In the genomic region with DNA sequence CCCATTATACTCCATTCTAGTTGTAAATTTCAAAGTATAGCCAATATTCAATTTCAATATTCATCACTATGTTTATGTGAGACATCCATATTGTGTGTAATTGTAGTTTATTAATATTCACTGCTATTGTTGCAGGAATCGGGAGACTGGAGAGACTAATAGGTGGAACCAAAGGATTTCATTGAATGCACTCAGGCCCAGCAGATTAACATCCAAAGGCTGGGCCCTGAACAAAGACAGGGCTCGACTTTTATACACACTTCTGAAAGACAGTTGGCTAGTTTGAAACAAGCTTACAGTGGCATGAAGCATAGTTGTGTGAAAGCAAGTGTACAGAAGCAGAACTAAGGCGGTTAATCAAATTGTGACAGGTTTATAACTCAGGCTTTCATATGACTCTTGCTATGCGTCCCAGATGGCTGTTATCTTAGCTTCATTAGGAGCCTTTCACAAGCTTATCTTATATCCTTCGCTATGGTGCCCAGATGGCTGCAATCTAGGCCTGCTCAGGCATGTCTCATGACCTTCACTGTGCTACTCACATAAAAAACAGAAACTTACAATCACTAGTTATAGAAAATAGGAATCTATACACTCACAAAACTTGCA, we compare ENCODE assay signal across 17 cellular contexts.
DNase-seq lines count a peak whose midpoint lies in the region; ATAC-seq and TF ChIP-seq lines count a peak whose summit lies in the region.
"Had no signal": no experiment of that assay in that cellular context is flagged by ENCODE, and none has a peak within 500 bp of the region (broad histone marks: within the 10 kb centered on the region; RNA-seq: fewer than 3 reads in every experiment).

No MANE protein-coding gene starts in this region.

- H4K20me1 ChIP-seq in GM23338 (replicated peaks; ENCODE audit: insufficient read depth), result no peaks in the 10 kb centered on the region

- no peak overlapping the region for H2AFZ ChIP-seq in GM23338

- CTCF ChIA-PET in activated naive CD4-positive, alpha-beta T cell treated with anti-CD3 and anti-CD28 coated beads for 36 hours (lab: Charles Lee), result no interaction called here

- peaks cover 21% of the 10 kb centered on the region for H3K36me3 ChIP-seq in GM23338 (ENCODE audit: insufficient read depth)

- H3K4me3 Mint-ChIP-seq in GM23338, result no peak overlapping the region
- H3K4me3 Mint-ChIP-seq in activated naive CD4-positive, alpha-beta T cell treated with anti-CD3 and anti-CD28 coated beads for 36 hours, result no peak overlapping the region
- H3K4me3 Mint-ChIP-seq: CD4-positive, alpha-beta T cell; H9; HFFc6; IgD-negative memory B cell had no signal

- H3K27me3 Mint-ChIP-seq in GM23338 (ENCODE audit: insufficient read depth, low read depth, poor library complexity), result no peaks in the 10 kb centered on the region
- H3K27me3 Mint-ChIP-seq in activated naive CD4-positive, alpha-beta T cell treated with anti-CD3 and anti-CD28 coated beads for 36 hours (ENCODE audit: low read depth), result no peaks in the 10 kb centered on the region
- H3K27me3 Mint-ChIP-seq: CD4-positive, alpha-beta T cell; IgD-negative memory B cell had no signal

- H3K4me1 Mint-ChIP-seq in GM23338, result no peaks in the 10 kb centered on the region
- H3K4me1 Mint-ChIP-seq in activated naive CD4-positive, alpha-beta T cell treated with anti-CD3 and anti-CD28 coated beads for 36 hours (ENCODE audit: low read depth), result no peaks in the 10 kb centered on the region
- H3K4me1 Mint-ChIP-seq: H9, IgD-negative memory B cell had no signal

- no peaks in the 10 kb centered on the region for H3K79me2 ChIP-seq in GM23338 (replicated peaks; ENCODE audit: insufficient read depth)

- H3K27ac ChIP-seq in GM23338 (ENCODE audit: low read depth), result no peak overlapping the region

- no peak overlapping the region for H3K4me2 ChIP-seq in GM23338

- H3K27me3 ChIP-seq in GM23338 (ENCODE audit: insufficient read depth), result no peaks in the 10 kb centered on the region

- H3K4me1 ChIP-seq in GM23338 (ENCODE audit: insufficient read depth), result no peaks in the 10 kb centered on the region

- peak; percentile 5 to 34 for DNase-seq in NCI-H524 (lab: John Stamatoyannopoulos, UW)
- no peak for DNase-seq in NCI-H524 treated with DMSO at 0.1 percent for 48 hours (lab: John Stamatoyannopoulos, UW)
- DNase-seq in GM23338 (ENCODE audit: low spot score), result peak; percentile 2
- peak; percentile 73 for DNase-seq in SK-N-DZ (ENCODE audit: low spot score)
- DNase-seq in DMS79 treated with DMSO at 0.1 percent for 48 hours (lab: John Stamatoyannopoulos, UW), result no peak
- no peak for DNase-seq in activated naive CD4-positive, alpha-beta T cell treated with anti-CD3 and anti-CD28 coated beads for 36 hours
- DNase-seq: ACHN; C1 segment of cervical spinal cord; CD4-positive, alpha-beta T cell; DMS79; EL; GOT3; H9; HFFc6; KG1 had no signal

- no peak for TF ChIP-seq CTCF in GM23338 (conservative IDR thresholded peaks at IDR 0.05; ENCODE audit: low read depth in 2 of 2)

- H3K4me3 ChIP-seq in GM23338, result no peak overlapping the region

- H3K27ac Mint-ChIP-seq in GM23338, result no peak overlapping the region
- H3K27ac Mint-ChIP-seq in activated naive CD4-positive, alpha-beta T cell treated with anti-CD3 and anti-CD28 coated beads for 36 hours, result no peak overlapping the region
- H3K27ac Mint-ChIP-seq: CD4-positive, alpha-beta T cell; H9; HFFc6 had no signal

- intact Hi-C loops in activated naive CD4-positive, alpha-beta T cell treated with anti-CD3 and anti-CD28 coated beads for 36 hours (cut with micrococcal nuclease), result no loop called here

- peaks cover 4% of the 10 kb centered on the region; the same call in 1 of the 2 replicates for H3K9me2 ChIP-seq in GM23338 (ENCODE audit: insufficient read depth)

- ATAC-seq in GM23338 (no peak), GM18498 (IDR thresholded peaks at IDR 0.05; ENCODE audit: unreplicated experiment) (no peak)

- H3K36me3 Mint-ChIP-seq in GM23338 (ENCODE audit: low read depth), result peaks cover 44% of the 10 kb centered on the region
- no peaks in the 10 kb centered on the region for H3K36me3 Mint-ChIP-seq in activated naive CD4-positive, alpha-beta T cell treated with anti-CD3 and anti-CD28 coated beads for 36 hours (ENCODE audit: low read depth)
- H3K36me3 Mint-ChIP-seq: IgD-negative memory B cell had no signal

- no peaks in the 10 kb centered on the region for H3F3A ChIP-seq in GM23338 (replicated peaks; ENCODE audit: low read depth)

- peaks cover 68% of the 10 kb centered on the region for H3K9me3 Mint-ChIP-seq in GM23338
- peaks cover 18% of the 10 kb centered on the region for H3K9me3 Mint-ChIP-seq in activated naive CD4-positive, alpha-beta T cell treated with anti-CD3 and anti-CD28 coated beads for 36 hours

TF ChIP-seq in GM23338, 12 proteins besides CTCF, POLR2A, EP300 and RAD21:
- TF ChIP-seq EZH2phosphoT487 (IDR thresholded peaks at IDR 0.05; ENCODE audit: unreplicated experiment) (no peak), ZNF114 (CRISPR knock-in tag; IDR thresholded peaks at IDR 0.05) (no peak), STAT1 (IDR thresholded peaks at IDR 0.05; ENCODE audit: unreplicated experiment) (no peak), NANOG (IDR thresholded peaks at IDR 0.05; ENCODE audit: borderline replicate concordance) (no peak), POLR2AphosphoS5 (IDR thresholded peaks at IDR 0.05; ENCODE audit: low read depth) (no peak)

Comparison
In these comparisons a context has a peak if more than half of its experiments do, and no peak if none do; other contexts are left out.
1. DNase-seq: peak in NCI-H524 (2 of 2), GM23338 (single experiment) and SK-N-DZ (single experiment); none in NCI-H524 treated with DMSO at 0.1 percent for 48 hours (single experiment), DMS79 treated with DMSO at 0.1 percent for 48 hours (single experiment) and activated naive CD4-positive, alpha-beta T cell treated with anti-CD3 and anti-CD28 coated beads for 36 hours (single experiment).